Comparison of ENCODE assay signal across 20 cellular contexts in genomic region chr12:116102019-116102418, GRCh38.
"Had no signal": no experiment of that assay in that cellular context is flagged by ENCODE, and none has a peak within 500 bp of the region (broad histone marks: within the 10 kb centered on the region; RNA-seq: fewer than 3 reads in every experiment).

No MANE protein-coding gene starts in this region.

- H3K4me3 Mint-ChIP-seq: activated naive CD8-positive, alpha-beta T cell treated with anti-CD3 and anti-CD28 coated beads, Interleukin-2, amount 50 U/mL, for 24 hours; activated T-helper 1 cell treated with anti-CD3 and anti-CD28 coated beads, Interleukin-12 subunit alpha, Interleukin-12 subunit beta, Interleukin-2, Interleukin-4 antibody, amounts not matched to agents 30 ng/mL and 10 ng/mL and 1 ng/mL, durations not matched to agents 14 hours and 24 hours and 36 hours; mesothelial cell of epicardium; neural crest cell; stimulated activated naive CD8-positive, alpha-beta T cell treated with anti-CD3 and anti-CD28 coated beads, Interleukin-15, Interleukin-2, amounts not matched to agents 100 ng/mL and 50 ng/mL, for 24 hours; type B pancreatic cell had no signal

- H3K4me2 ChIP-seq: smooth muscle cell had no signal

- FAIRE-seq: islet of Langerhans had no signal

- H3K27ac ChIP-seq: breast epithelium, gastroesophageal sphincter, lower lobe of right lung, ovary, right lobe of liver, suprapubic skin had no signal

- H3K4me3 ChIP-seq: breast epithelium, dorsolateral prefrontal cortex, gastroesophageal sphincter, lower lobe of right lung, ovary, right lobe of liver, smooth muscle cell, suprapubic skin had no signal

- H3K27ac Mint-ChIP-seq: activated naive CD8-positive, alpha-beta T cell treated with anti-CD3 and anti-CD28 coated beads, Interleukin-2, amount 50 U/mL, for 24 hours; activated T-helper 1 cell treated with anti-CD3 and anti-CD28 coated beads, Interleukin-12 subunit alpha, Interleukin-12 subunit beta, Interleukin-2, Interleukin-4 antibody, amounts not matched to agents 30 ng/mL and 10 ng/mL and 1 ng/mL, durations not matched to agents 14 hours and 24 hours and 36 hours; mesothelial cell of epicardium; stimulated activated naive CD8-positive, alpha-beta T cell treated with anti-CD3 and anti-CD28 coated beads, Interleukin-15, Interleukin-2, amounts not matched to agents 100 ng/mL and 50 ng/mL, for 24 hours; type B pancreatic cell had no signal

- ATAC-seq: activated naive CD8-positive, alpha-beta T cell treated with anti-CD3 and anti-CD28 coated beads, Interleukin-2, amount 50 U/mL, for 24 hours; gastroesophageal sphincter; left colon; lower lobe of right lung; right lobe of liver had no signal

- DNase-seq: activated CD4-positive, CD25-positive, alpha-beta regulatory T cell treated with anti-CD3 and anti-CD28 coated beads, Interleukin-2, amount 50 U/mL, for 72 hours; activated naive CD4-positive, alpha-beta T cell treated with Interleukin-2 at 50 U/mL for 16 hours; activated naive CD8-positive, alpha-beta T cell treated with anti-CD3 and anti-CD28 coated beads, Interleukin-2, amount 50 U/mL, for 24 hours; aorta; erythroblast; left colon; lower lobe of right lung; ovary; right lobe of liver had no signal

- H3K9me3 ChIP-seq: breast epithelium, gastroesophageal sphincter, lower lobe of right lung, ovary, right lobe of liver, suprapubic skin had no signal

- H3K9me3 Mint-ChIP-seq: activated naive CD8-positive, alpha-beta T cell treated with anti-CD3 and anti-CD28 coated beads, Interleukin-2, amount 50 U/mL, for 24 hours; activated T-helper 1 cell treated with anti-CD3 and anti-CD28 coated beads, Interleukin-12 subunit alpha, Interleukin-12 subunit beta, Interleukin-2, Interleukin-4 antibody, amounts not matched to agents 30 ng/mL and 10 ng/mL and 1 ng/mL, durations not matched to agents 14 hours and 24 hours and 36 hours; neural crest cell; stimulated activated naive CD8-positive, alpha-beta T cell treated with anti-CD3 and anti-CD28 coated beads, Interleukin-15, Interleukin-2, amounts not matched to agents 100 ng/mL and 50 ng/mL, for 24 hours had no signal

- H3K27me3 Mint-ChIP-seq: activated naive CD8-positive, alpha-beta T cell treated with anti-CD3 and anti-CD28 coated beads, Interleukin-2, amount 50 U/mL, for 24 hours; stimulated activated naive CD8-positive, alpha-beta T cell treated with anti-CD3 and anti-CD28 coated beads, Interleukin-15, Interleukin-2, amounts not matched to agents 100 ng/mL and 50 ng/mL, for 24 hours; type B pancreatic cell had no signal

- H3K27me3 ChIP-seq: breast epithelium, dorsolateral prefrontal cortex, gastroesophageal sphincter, ovary, right lobe of liver, suprapubic skin had no signal

- H3K36me3 ChIP-seq: breast epithelium, ovary, right lobe of liver had no signal

- H3K4me1 ChIP-seq: breast epithelium, suprapubic skin had no signal
